Comparison of ENCODE assay signal across 9 cellular contexts in the genomic region with DNA sequence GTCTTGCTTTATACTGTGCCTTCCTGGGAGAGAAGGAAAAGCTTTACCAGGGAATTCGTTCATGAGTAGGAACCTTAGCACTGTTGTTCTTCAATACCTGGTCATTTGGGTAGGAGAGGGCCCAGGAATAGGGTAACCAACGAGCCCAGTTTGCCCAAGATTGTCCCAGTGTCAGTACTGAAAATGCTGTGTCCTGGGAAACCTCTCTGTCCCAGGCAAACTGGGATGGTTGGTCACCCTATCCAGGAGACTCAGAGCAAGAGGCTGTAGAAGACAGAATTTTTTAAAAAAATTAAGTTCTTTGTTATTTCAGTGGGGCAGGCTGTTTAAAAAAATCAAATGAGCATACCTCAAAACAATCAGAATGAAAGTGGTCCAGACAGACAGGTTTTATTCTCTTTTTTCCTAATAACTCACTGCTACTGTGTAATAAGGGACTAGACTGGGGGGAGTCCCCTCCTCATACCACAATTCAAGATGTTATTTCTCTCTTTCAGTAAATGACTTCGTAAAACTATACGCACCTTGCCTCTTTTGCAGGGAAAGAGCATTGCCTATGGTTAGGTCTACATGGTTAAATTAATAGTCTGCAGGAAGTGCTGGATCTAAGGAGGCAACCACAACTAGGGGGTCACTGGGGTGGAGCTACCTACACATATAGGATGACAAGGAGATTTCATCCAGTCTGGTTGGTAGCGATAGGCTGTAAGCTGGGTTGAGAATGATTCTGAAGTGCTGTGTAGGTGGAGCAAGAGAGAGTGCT.
A peak's percentile ranks its signal among the peaks of the same experiment; 100 is the strongest.
DNase-seq lines count a peak whose midpoint lies in the region; ATAC-seq and TF ChIP-seq lines count a peak whose summit lies in the region.
"Had no signal": no experiment of that assay in that cellular context is flagged by ENCODE, and none has a peak within 500 bp of the region (broad histone marks: within the 10 kb centered on the region; RNA-seq: fewer than 3 reads in every experiment).

No MANE protein-coding gene starts in this region.

- H3K36me3 ChIP-seq in effector memory CD4-positive, alpha-beta T cell (ENCODE audit: control insufficient read depth, insufficient read depth, low read length): no peaks in the 10 kb centered on the region
- no peaks in the 10 kb centered on the region for H3K36me3 ChIP-seq in WERI-Rb-1

- peak overlapping the region; percentile 84 for H3K27ac Mint-ChIP-seq in T-helper 2 cell treated with Interferon-gamma antibody and Interleukin-4, amounts not matched to agents 5 μg/mL and 100 μg/mL, for 36 hours

- H3K9me3 Mint-ChIP-seq in T-helper 2 cell treated with Interferon-gamma antibody and Interleukin-4, amounts not matched to agents 5 μg/mL and 100 μg/mL, for 36 hours: peaks cover 32% of the 10 kb centered on the region

- H3K4me3 ChIP-seq in effector memory CD4-positive, alpha-beta T cell (ENCODE audit: insufficient read depth, low read depth, low read length, poor library complexity, severe bottlenecking): no peak overlapping the region
- H3K4me3 ChIP-seq in WERI-Rb-1 (ENCODE audit: low read depth, low read length): no peak overlapping the region

- no peaks in the 10 kb centered on the region for H3K9me3 ChIP-seq in effector memory CD4-positive, alpha-beta T cell (ENCODE audit: control insufficient read depth, low read length)
- peaks cover 7% of the 10 kb centered on the region for H3K9me3 ChIP-seq in WERI-Rb-1 (ENCODE audit: severe bottlenecking)

- peaks cover 68% of the 10 kb centered on the region for H3K4me1 Mint-ChIP-seq in T-helper 2 cell treated with Interferon-gamma antibody and Interleukin-4, amounts not matched to agents 5 μg/mL and 100 μg/mL, for 36 hours (ENCODE audit: low read depth)

- H3K4me1 ChIP-seq in effector memory CD4-positive, alpha-beta T cell (ENCODE audit: control insufficient read depth, insufficient read depth, low read length, poor library complexity, severe bottlenecking): peaks cover 24% of the 10 kb centered on the region

- peak; percentile 78 for DNase-seq in T-helper 2 cell treated with Interferon-gamma antibody and Interleukin-4, amounts not matched to agents 5 μg/mL and 100 μg/mL, for 36 hours (ENCODE audit: low spot score)
- DNase-seq in stimulated activated CD4-positive, alpha-beta T cell treated with anti-CD3 and anti-CD28 coated beads, Interleukin-12 subunit alpha, Interleukin-12 subunit beta, amount 100 ng/mL, for 4 hours: peak; percentile 32
- DNase-seq in superior temporal gyrus (ENCODE audit: extremely low spot score): no peak
- DNase-seq in effector memory CD4-positive, alpha-beta T cell: no peak
- DNase-seq in WERI-Rb-1: no peak
- no peak for DNase-seq in SHP77 (lab: John Stamatoyannopoulos, UW)

- H3K27ac ChIP-seq in effector memory CD4-positive, alpha-beta T cell (ENCODE audit: insufficient read depth, low read length, poor library complexity, severe bottlenecking): no peak overlapping the region
- no peak overlapping the region for H3K27ac ChIP-seq in WERI-Rb-1
- H3K27ac ChIP-seq: KMS-11 had no signal

- peak overlapping the region; percentile 56 for H3K4me3 Mint-ChIP-seq in T-helper 2 cell treated with Interferon-gamma antibody and Interleukin-4, amounts not matched to agents 5 μg/mL and 100 μg/mL, for 36 hours

- peaks cover 48% of the 10 kb centered on the region for H3K36me3 Mint-ChIP-seq in T-helper 2 cell treated with Interferon-gamma antibody and Interleukin-4, amounts not matched to agents 5 μg/mL and 100 μg/mL, for 36 hours (ENCODE audit: low read depth)

- ATAC-seq in GM18909 (IDR thresholded peaks at IDR 0.05; ENCODE audit: poor library complexity, unreplicated experiment) (peak; percentile 80), HG02678 (IDR thresholded peaks at IDR 0.05; ENCODE audit: unreplicated experiment) (peak; percentile 72)

- no peak for TF ChIP-seq CTCF in WERI-Rb-1 (IDR thresholded peaks at IDR 0.05; ENCODE audit: low read depth, low read length)

- H3K27me3 Mint-ChIP-seq in T-helper 2 cell treated with Interferon-gamma antibody and Interleukin-4, amounts not matched to agents 5 μg/mL and 100 μg/mL, for 36 hours (ENCODE audit: low read depth): no peaks in the 10 kb centered on the region

- no peaks in the 10 kb centered on the region for H3K27me3 ChIP-seq in effector memory CD4-positive, alpha-beta T cell (replicated peaks; ENCODE audit: control insufficient read depth, insufficient read depth, low read length, poor library complexity, severe bottlenecking)
- no peaks in the 10 kb centered on the region for H3K27me3 ChIP-seq in WERI-Rb-1 (ENCODE audit: insufficient read depth, low read depth, severe bottlenecking)

Comparison
In these comparisons a context has a peak if more than half of its experiments do, and no peak if none do; other contexts are left out.
1. DNase-seq: peak in T-helper 2 cell treated with Interferon-gamma antibody and Interleukin-4, amounts not matched to agents 5 μg/mL and 100 μg/mL, for 36 hours (single experiment) and stimulated activated CD4-positive, alpha-beta T cell treated with anti-CD3 and anti-CD28 coated beads, Interleukin-12 subunit alpha, Interleukin-12 subunit beta, amount 100 ng/mL, for 4 hours (single experiment); none in superior temporal gyrus (single experiment), effector memory CD4-positive, alpha-beta T cell (0 of 3), WERI-Rb-1 (single experiment) and SHP77 (0 of 2).